Comparison of ENCODE assay signal across 13 cellular contexts in genomic region chr7:43076189-43076605, GRCh38. TPM values are rescaled to one million over a fixed set of nuclear protein-coding genes. Genes with fewer than 3 reads are reported as not detected.
A peak's percentile ranks its signal among the peaks of the same experiment; 100 is the strongest.
DNase-seq lines count a peak whose midpoint lies in the region; ATAC-seq, FAIRE-seq and TF ChIP-seq lines count a peak whose summit lies in the region.
"Had no signal": no experiment of that assay in that cellular context is flagged by ENCODE, and none has a peak within 500 bp of the region (broad histone marks: within the 10 kb centered on the region; RNA-seq: fewer than 3 reads in every experiment).

No MANE protein-coding gene starts in this region.

- H3K27ac ChIP-seq in BLaER1 (no peak overlapping the region), GM12878 (ENCODE audit: control insufficient read depth, insufficient read depth) (peak overlapping the region; percentile 73), transverse colon (no peak overlapping the region)

- H3K4me3 ChIP-seq in BLaER1 (no peak overlapping the region; the same call in 1 of the 2 replicates), GM12878 (no peak overlapping the region), transverse colon (no peak overlapping the region)

- in situ Hi-C loops in GM12878 (cut with MboI): no loop called here
- in situ Hi-C loops in transverse colon (cut with MboI; ENCODE audit: low pct_ligation_motif_present in 1 of 4, low pct_unique_long_range_greater_than_20kb in 1 of 4, low sequenced_read_pairs in 3 of 4): no loop called here

- ATAC-seq in GM18907 (IDR thresholded peaks at IDR 0.05; ENCODE audit: unreplicated experiment) (peak; percentile 55), HG03175 (IDR thresholded peaks at IDR 0.05; ENCODE audit: unreplicated experiment) (peak; percentile 36), GM12878 (peak; percentile 84), GM21526 (IDR thresholded peaks at IDR 0.05; ENCODE audit: low FRiP score, unreplicated experiment) (no peak)
- ATAC-seq: SK-N-SH treated with all-trans-retinoic acid at 6 μM for 48 hours had no signal

- H3K4me1 ChIP-seq in BLaER1: peaks cover 43% of the 10 kb centered on the region
- H3K4me1 ChIP-seq in GM12878 (ENCODE audit: control insufficient read depth, insufficient read depth, low read length): peaks cover 13% of the 10 kb centered on the region
- no peaks in the 10 kb centered on the region for H3K4me1 ChIP-seq in transverse colon

- TF ChIP-seq POLR2A in GM12878 (IDR thresholded peaks at IDR 0.05; ENCODE audit: low read depth, low read length) (no peak), transverse colon (IDR thresholded peaks at IDR 0.05) (no peak)

- H3K79me2 ChIP-seq in GM12878 (ENCODE audit: control insufficient read depth, insufficient read depth, low read length): no peaks in the 10 kb centered on the region

- under 1% methylated on average over 5 of the region's 5 CpGs for WGBS in GM12878 (ENCODE audit: insufficient coverage, insufficient replicate concordance, low lambda C conversion rate, missing lambda C conversion rate)
- 57 to 76% methylated on average over 4 to 5 of the region's 5 CpGs for WGBS in transverse colon (ENCODE audit: low coverage in 1 of 2), 2 donors

- H3K27me3 ChIP-seq in BLaER1: no peaks in the 10 kb centered on the region
- no peaks in the 10 kb centered on the region for H3K27me3 ChIP-seq in GM12878 (replicated peaks in 1 of 2; ENCODE audit: control insufficient read depth in 2 of 2, insufficient read depth in 2 of 2, low read length in 1 of 2)
- no peaks in the 10 kb centered on the region for H3K27me3 ChIP-seq in transverse colon

- H3K4me2 ChIP-seq in BLaER1 (peak overlapping the region; percentile 47), GM12878 (ENCODE audit: control insufficient read depth, insufficient read depth) (no peak overlapping the region; the same call in 1 of the 2 replicates)

- no TSS peak for BruUV-seq in GM12878 (replicated peaks; lab: Mats Ljungman, UMichigan)

- TF ChIP-seq EP300 in GM12878 (IDR thresholded peaks at IDR 0.05; ENCODE audit: borderline replicate concordance in 1 of 2, control insufficient read depth in 1 of 2, low read depth in 2 of 2, low read length in 2 of 2) (peak; percentile 57 to 59; a peak in 3 of 4 replicates), transverse colon (IDR thresholded peaks at IDR 0.05; ENCODE audit: low read depth) (no peak)

- POLR2A ChIA-PET in GM12878 (lab: Charles Lee): interaction anchor here (0.5 to 1.5 kb wide), 8 partner anchors 10 to 494 kb away, joined by 3 to 6 read pairs (median 3); no protein-coding TSS in a partner anchor

- DNase-seq in GM12878 (ENCODE audit: low read depth, low spot score) (peak; percentile 88), NCI-H1092 (lab: John Stamatoyannopoulos, UW) (no peak), HuH-7.5 (ENCODE audit: low spot score) (no peak), transverse colon (no peak)
- DNase-seq: activated gamma-delta T cell, NCI-H1436 treated with DMSO at 0.1 percent for 48 hours had no signal

- no peak for TF ChIP-seq RAD21 in GM12878 (IDR thresholded peaks at IDR 0.05; ENCODE audit: insufficient read depth, low read depth, low read length)

- peak; percentile 86 for FAIRE-seq in GM12878 (lab: Jason Lieb, UNC)

- SMC1A ChIA-PET in GM12878 (lab: Charles Lee; ENCODE audit: uncharacterized antibody, unreplicated experiment): interaction anchor here (0.7 to 3.8 kb wide), 16 partner anchors 9 to 238 kb away, joined by 3 to 52 read pairs (median 4); no protein-coding TSS in a partner anchor

- H3K9ac ChIP-seq in BLaER1: no peak overlapping the region
- H3K9ac ChIP-seq in GM12878 (ENCODE audit: control insufficient read depth, insufficient read depth, low read length): no peak overlapping the region

- no peak for TF ChIP-seq CTCF in GM12878 (IDR thresholded peaks at IDR 0.05 in 2 of 3, conservative IDR thresholded peaks at IDR 0.05 in 1 of 3; ENCODE audit: control insufficient read depth in 2 of 3, extremely low read depth in 1 of 3, insufficient read depth in 1 of 3, low read depth in 3 of 3, low read length in 3 of 3)
- TF ChIP-seq CTCF in transverse colon (IDR thresholded peaks at IDR 0.05): no peak

- peak overlapping the region; percentile 33; the same call in 1 of the 2 replicates for H2AFZ ChIP-seq in GM12878 (ENCODE audit: control insufficient read depth, low read depth, low read length)

- H3K36me3 ChIP-seq in BLaER1: no peaks in the 10 kb centered on the region
- no peaks in the 10 kb centered on the region for H3K36me3 ChIP-seq in GM12878 (ENCODE audit: control insufficient read depth in 2 of 2, insufficient read depth in 2 of 2, low read length in 1 of 2)
- H3K36me3 ChIP-seq in transverse colon: no peaks in the 10 kb centered on the region

- CTCF ChIA-PET in GM12878 (lab: Yijun Ruan, JAX): interaction anchor here (0.9 to 3.6 kb wide), 8 partner anchors 9 to 659 kb away, joined by 3 to 16 read pairs (median 4); no protein-coding TSS in a partner anchor

- RAD21 ChIA-PET in GM12878 (lab: Charles Lee; ENCODE audit: unreplicated experiment): interaction anchor here (0.8 to 3.0 kb wide), 9 partner anchors 18 to 144 kb away, joined by 3 to 18 read pairs (median 7); partner anchors contain the start of genes MRPL32 and PSMA2

- intact Hi-C loops in GM12878 (cut with micrococcal nuclease; ENCODE audit: unreplicated experiment) (loop anchor here (10.0 kb wide), 1 partner anchor 379 kb away; no protein-coding TSS in a partner anchor), transverse colon (cut with DNase I; ENCODE audit: low total_unique reads) (no loop called here)

- H3K9me3 ChIP-seq in BLaER1 (peaks cover 30% of the 10 kb centered on the region), GM12878 (replicated peaks; ENCODE audit: control insufficient read depth, insufficient read depth, low read length) (peaks cover 11% of the 10 kb centered on the region), transverse colon (no peaks in the 10 kb centered on the region)

- H4K20me1 ChIP-seq in BLaER1: no peaks in the 10 kb centered on the region
- H4K20me1 ChIP-seq in GM12878 (ENCODE audit: control insufficient read depth, insufficient read depth): no peaks in the 10 kb centered on the region

TF ChIP-seq in GM12878, 131 proteins besides CTCF, POLR2A, EP300 and RAD21 (continues in another document):
- TF ChIP-seq SIX5 (IDR thresholded peaks at IDR 0.05; ENCODE audit: low read depth, low read length, severe bottlenecking): no peak
- TF ChIP-seq GABPA (IDR thresholded peaks at IDR 0.05; ENCODE audit: low read depth): no peak
- no peak for TF ChIP-seq NFYA (IDR thresholded peaks at IDR 0.05; ENCODE audit: borderline replicate concordance, low read depth, low read length)
- no peak for TF ChIP-seq PRDM15 (CRISPR knock-in tag; IDR thresholded peaks at IDR 0.05)
- TF ChIP-seq EGR1 (IDR thresholded peaks at IDR 0.05; ENCODE audit: borderline replicate concordance in 1 of 2, low read depth in 2 of 2, low read length in 2 of 2): no peak
- no peak for TF ChIP-seq SMAD1 (IDR thresholded peaks at IDR 0.05; ENCODE audit: low read depth, partially characterized antibody)
- TF ChIP-seq SP1 (IDR thresholded peaks at IDR 0.05; ENCODE audit: low read depth, low read length): peak; percentile 58

RNA-seq across cellular contexts. Expression of gene HECW1, which starts 36.2 kb away (rescaled TPM):
- total RNA-seq in GM12878 (2013; cell fraction: nucleolus; rRNA removed): 12.1 and 14.3 TPM in 2 replicates
- under 0.01 and 0.05 TPM in 2 replicates for total RNA-seq in GM12878 (2014; rRNA removed)
- total RNA-seq in GM12878 (2014; rRNA removed; fragmentation: Illumina TruSeq; extraction: Trizol): 0.04 TPM in 1 of 2 replicates, not detected in the other
- total RNA-seq in GM12878 (2021): 0.21 and 0.31 TPM in 2 replicates
- not detected for polyA plus RNA-seq in GM12878 (2011; ENCODE audit: low read depth)
- polyA plus RNA-seq in GM12878 (2011; rRNA removed): 0.23 and 0.24 TPM in 2 replicates
- polyA plus RNA-seq in GM12878 (2011; cell fraction: cytosol; rRNA removed): 0.08 and 0.12 TPM in 2 replicates
- polyA plus RNA-seq in GM12878 (2011; cell fraction: nucleus; rRNA removed): 0.78 and 1.4 TPM in 2 replicates
- 0.01 TPM in 1 of 2 replicates, not detected in the other for polyA plus RNA-seq in GM12878 (2012)
- 0.03 TPM in 1 of 2 replicates, not detected in the other for polyA plus RNA-seq in GM12878 (2014; fragmentation: Illumina TruSeq; extraction: Trizol)
- polyA plus RNA-seq in GM12878 (2014; fragmentation: Nextera tagmentation; extraction: Ambion mirVana): under 1 TPM in 1 of 2 experiments, not detected in 1; 0.02 TPM
- 0.06 TPM in 1 of 2 replicates, not detected in the other for polyA plus RNA-seq in GM12878 (2014; rRNA removed)
- not detected for polyA plus RNA-seq in GM12878 (2016; fragmentation: Nextera tagmentation; extraction: Ambion mirVana)
- 0.88 TPM in 2 replicates for polyA minus RNA-seq in GM12878 (2011; rRNA and poly(A)+ RNA removed)
- 0.31 TPM in 1 of 2 replicates, not detected in the other for polyA minus RNA-seq in GM12878 (2011; cell fraction: cytosol; rRNA and poly(A)+ RNA removed)
- 1.8 and 2.8 TPM in 2 replicates for polyA minus RNA-seq in GM12878 (2011; cell fraction: nucleus; rRNA and poly(A)+ RNA removed)
- total RNA-seq in transverse colon: 1 to 10 TPM in 2 of 4 donors, not detected in 2; 1.1 to 1.4 TPM
- total RNA-seq: epithelial cell of proximal tubule, lung microvascular endothelial cell had no signal
